15 cellular contexts compared by ENCODE assay signal in genomic region chr12:93704625-93705024, GRCh38.
"Had no signal": no experiment of that assay in that cellular context is flagged by ENCODE, and none has a peak within 500 bp of the region (broad histone marks: within the 10 kb centered on the region; RNA-seq: fewer than 3 reads in every experiment).

No MANE protein-coding gene starts in this region.

- H3K36me3 ChIP-seq: gastroesophageal sphincter, lower lobe of right lung, pancreas had no signal

- H3K4me1 ChIP-seq: lower lobe of right lung had no signal

- ATAC-seq: gastroesophageal sphincter, lower lobe of right lung, pancreas had no signal

- H3K27me3 ChIP-seq: gastroesophageal sphincter, hepatocyte, pancreas had no signal

- H3K4me2 ChIP-seq: hepatocyte had no signal

- H3K27me3 Mint-ChIP-seq: activated CD4-positive, alpha-beta memory T cell treated with anti-CD3 and anti-CD28 coated beads, Interleukin-2, amount 10 ng/mL, durations not matched to agents 7 days and 5 days; activated CD4-positive, alpha-beta T cell treated with anti-CD3 and anti-CD28 coated beads for 36 hours; naive B cell had no signal

- H3K27ac Mint-ChIP-seq: activated CD4-positive, alpha-beta memory T cell treated with anti-CD3 and anti-CD28 coated beads, Interleukin-2, amount 10 ng/mL, durations not matched to agents 7 days and 5 days; activated CD4-positive, alpha-beta T cell treated with anti-CD3 and anti-CD28 coated beads for 36 hours; activated T-helper 1 cell treated with anti-CD3 and anti-CD28 coated beads, Interleukin-12 subunit alpha, Interleukin-12 subunit beta, Interleukin-2, Interleukin-4 antibody, amounts not matched to agents 30 ng/mL and 10 ng/mL and 1 ng/mL, durations not matched to agents 14 hours and 24 hours and 36 hours had no signal

- H3K9me3 ChIP-seq: pancreas had no signal

- DNase-seq: activated CD4-positive, alpha-beta memory T cell treated with anti-CD3 and anti-CD28 coated beads, Interleukin-2, amount 10 ng/mL, durations not matched to agents 7 days and 5 days; activated CD4-positive, alpha-beta T cell treated with anti-CD3 and anti-CD28 coated beads for 36 hours; activated CD8-positive, alpha-beta memory T cell treated with anti-CD3 and anti-CD28 coated beads, Interleukin-2, amount 50 U/mL, for 48 hours; activated naive CD4-positive, alpha-beta T cell; kidney glomerular epithelial cell; lower lobe of right lung; naive B cell; pancreas; small intestine; T-helper 9 cell had no signal

- FAIRE-seq: colon, endothelial cell of umbilical vein, pancreas, small intestine had no signal

- H3K27ac ChIP-seq: hepatocyte, lower lobe of right lung, pancreas had no signal

- H3K4me3 ChIP-seq: gastroesophageal sphincter, hepatocyte, lower lobe of right lung, pancreas had no signal

- H2AFZ ChIP-seq: hepatocyte had no signal

- H3K4me3 Mint-ChIP-seq: activated CD4-positive, alpha-beta memory T cell treated with anti-CD3 and anti-CD28 coated beads, Interleukin-2, amount 10 ng/mL, durations not matched to agents 7 days and 5 days; activated CD4-positive, alpha-beta T cell treated with anti-CD3 and anti-CD28 coated beads for 36 hours; activated T-helper 1 cell treated with anti-CD3 and anti-CD28 coated beads, Interleukin-12 subunit alpha, Interleukin-12 subunit beta, Interleukin-2, Interleukin-4 antibody, amounts not matched to agents 30 ng/mL and 10 ng/mL and 1 ng/mL, durations not matched to agents 14 hours and 24 hours and 36 hours; naive B cell had no signal
